In genomic region chr19:41546386-41546789, GRCh38 we compare ENCODE assay signal across 9 cellular contexts.
DNase-seq lines count a peak whose midpoint lies in the region; ATAC-seq lines count a peak whose summit lies in the region.
"Had no signal": no experiment of that assay in that cellular context is flagged by ENCODE, and none has a peak within 500 bp of the region (broad histone marks: within the 10 kb centered on the region; RNA-seq: fewer than 3 reads in every experiment).

No MANE protein-coding gene starts in this region.

- H3K4me1 ChIP-seq in effector memory CD4-positive, alpha-beta T cell (ENCODE audit: control insufficient read depth, insufficient read depth, low read length, poor library complexity, severe bottlenecking), result peaks cover 49% of the 10 kb centered on the region

- peaks cover 6 to 15% of the 10 kb centered on the region in 2 donors for H3K36me3 Mint-ChIP-seq in stimulated activated naive B cell treated with anti-CD40 and anti-IgM and Interleukin-4, amounts not matched to agents 10 μg/mL and 1 μg/mL and 100 μg/mL, for 72 hours

- H3K27me3 ChIP-seq in effector memory CD4-positive, alpha-beta T cell (replicated peaks; ENCODE audit: control insufficient read depth, insufficient read depth, low read length, poor library complexity, severe bottlenecking), result no peaks in the 10 kb centered on the region

- DNase-seq in activated CD4-positive, alpha-beta T cell treated with anti-CD3 and anti-CD28 coated beads, Interleukin-2, amount 50 U/mL, for 1 hour, result peak; percentile 18
- DNase-seq in activated CD4-positive, alpha-beta T cell treated with anti-CD3 and anti-CD28 coated beads for 1 hour, result no peak
- DNase-seq in NOMO-1 treated with dmso at 0.1 percent for 144 hours (lab: John Stamatoyannopoulos, UW; ENCODE audit: unreplicated experiment) (peak; percentile 70), NCI-H2171 (lab: John Stamatoyannopoulos, UW) (no peak), NCI-H774 (lab: John Stamatoyannopoulos, UW) (no peak), NCI-H226 (no peak)
- DNase-seq in effector memory CD4-positive, alpha-beta T cell, result peak in 2 of 3 donors; percentile 17 to 34
- DNase-seq in stimulated activated naive B cell treated with anti-CD40 and anti-IgM and Interleukin-4, amounts not matched to agents 10 μg/mL and 1 μg/mL and 100 μg/mL, for 72 hours, result no peak
- DNase-seq: cortex of kidney had no signal

- H3K9me3 ChIP-seq in effector memory CD4-positive, alpha-beta T cell (ENCODE audit: control insufficient read depth, low read length), result no peaks in the 10 kb centered on the region

- H3K27me3 Mint-ChIP-seq in stimulated activated naive B cell treated with anti-CD40 and anti-IgM and Interleukin-4, amounts not matched to agents 10 μg/mL and 1 μg/mL and 100 μg/mL, for 72 hours, result no peaks in the 10 kb centered on the region

- H3K27ac ChIP-seq in effector memory CD4-positive, alpha-beta T cell (ENCODE audit: insufficient read depth, low read length, poor library complexity, severe bottlenecking), result peak overlapping the region; percentile 63

- H3K27ac Mint-ChIP-seq in stimulated activated naive B cell treated with anti-CD40 and anti-IgM and Interleukin-4, amounts not matched to agents 10 μg/mL and 1 μg/mL and 100 μg/mL, for 72 hours, result peak overlapping the region; percentile 97

- H3K4me3 ChIP-seq in effector memory CD4-positive, alpha-beta T cell (ENCODE audit: insufficient read depth, low read depth, low read length, poor library complexity, severe bottlenecking), result peak overlapping the region; percentile 42

- H3K4me3 Mint-ChIP-seq in stimulated activated naive B cell treated with anti-CD40 and anti-IgM and Interleukin-4, amounts not matched to agents 10 μg/mL and 1 μg/mL and 100 μg/mL, for 72 hours, result peak overlapping the region; percentile 83 to 86

- H3K9me3 Mint-ChIP-seq in stimulated activated naive B cell treated with anti-CD40 and anti-IgM and Interleukin-4, amounts not matched to agents 10 μg/mL and 1 μg/mL and 100 μg/mL, for 72 hours, result no peaks in the 10 kb centered on the region

- H3K4me1 Mint-ChIP-seq in stimulated activated naive B cell treated with anti-CD40 and anti-IgM and Interleukin-4, amounts not matched to agents 10 μg/mL and 1 μg/mL and 100 μg/mL, for 72 hours, result peaks cover 52 to 66% of the 10 kb centered on the region in 2 donors

- no peaks in the 10 kb centered on the region for H3K36me3 ChIP-seq in effector memory CD4-positive, alpha-beta T cell (ENCODE audit: control insufficient read depth, insufficient read depth, low read length)

- ATAC-seq in stimulated activated naive B cell treated with anti-CD40 and anti-IgM and Interleukin-4, amounts not matched to agents 10 μg/mL and 1 μg/mL and 100 μg/mL, for 72 hours (replicated peaks), result peak; percentile 69 to 79

Comparison
In these comparisons a context has a peak if more than half of its experiments do, and no peak if none do; other contexts are left out.
1. DNase-seq: peak in activated CD4-positive, alpha-beta T cell treated with anti-CD3 and anti-CD28 coated beads, Interleukin-2, amount 50 U/mL, for 1 hour (single experiment), NOMO-1 treated with dmso at 0.1 percent for 144 hours (single experiment) and effector memory CD4-positive, alpha-beta T cell (2 of 3); none in activated CD4-positive, alpha-beta T cell treated with anti-CD3 and anti-CD28 coated beads for 1 hour (single experiment), stimulated activated naive B cell treated with anti-CD40 and anti-IgM and Interleukin-4, amounts not matched to agents 10 μg/mL and 1 μg/mL and 100 μg/mL, for 72 hours (single experiment), NCI-H2171 (single experiment), NCI-H774 (single experiment) and NCI-H226 (single experiment).